Comparison of ENCODE assay signal across 13 cellular contexts in the genomic region with DNA sequence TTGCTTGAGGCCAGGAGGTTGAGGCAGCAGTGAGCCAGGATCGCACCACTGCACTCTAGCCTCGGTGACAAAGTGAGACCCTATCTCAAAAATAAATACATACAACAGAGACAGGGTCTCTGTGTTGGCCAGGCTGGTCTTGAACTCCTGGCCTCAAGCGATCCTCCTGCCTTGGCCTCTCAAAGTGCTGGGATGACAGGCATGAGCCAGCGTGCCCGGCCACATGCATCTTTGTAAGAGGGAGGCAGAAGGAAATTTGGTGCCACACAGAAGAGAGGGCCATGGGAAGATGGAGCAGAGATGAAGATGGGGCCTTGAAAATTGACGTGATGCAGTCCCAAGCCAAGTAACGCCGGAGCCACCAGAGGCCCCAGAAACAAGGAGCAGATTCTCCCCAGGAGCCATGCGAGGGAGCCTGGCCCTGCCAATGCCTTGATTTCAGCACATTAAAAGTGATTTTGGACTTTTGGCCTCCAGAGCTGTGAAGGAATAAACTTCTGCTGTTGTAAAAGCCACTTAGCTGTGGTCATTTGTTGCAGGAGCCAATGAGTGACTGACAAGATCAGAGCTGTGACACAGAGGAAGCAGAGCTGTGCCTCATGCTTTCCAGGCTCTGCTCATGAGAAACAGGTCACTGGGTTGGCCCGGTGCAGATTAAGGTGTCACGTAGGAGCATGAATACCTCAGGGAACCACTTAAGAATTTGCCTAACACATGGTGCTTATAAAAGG. TPM values are rescaled to one million over a fixed set of nuclear protein-coding genes. Genes with fewer than 3 reads are reported as not detected.
DNase-seq lines count a peak whose midpoint lies in the region; ATAC-seq and TF ChIP-seq lines count a peak whose summit lies in the region.
"Had no signal": no experiment of that assay in that cellular context is flagged by ENCODE, and none has a peak within 500 bp of the region (broad histone marks: within the 10 kb centered on the region; RNA-seq: fewer than 3 reads in every experiment).

No MANE protein-coding gene starts in this region.

- H3K27ac ChIP-seq in WERI-Rb-1, result no peak overlapping the region
- H3K27ac ChIP-seq in effector memory CD4-positive, alpha-beta T cell (ENCODE audit: insufficient read depth, low read length, poor library complexity, severe bottlenecking), result no peak overlapping the region
- H3K27ac ChIP-seq: parathyroid adenoma, thoracic aorta had no signal

- H3K27me3 ChIP-seq in WERI-Rb-1 (ENCODE audit: insufficient read depth, low read depth, severe bottlenecking), result no peaks in the 10 kb centered on the region
- no peaks in the 10 kb centered on the region for H3K27me3 ChIP-seq in effector memory CD4-positive, alpha-beta T cell (replicated peaks; ENCODE audit: control insufficient read depth, insufficient read depth, low read length, poor library complexity, severe bottlenecking)

- peaks cover 25% of the 10 kb centered on the region for H3K36me3 ChIP-seq in WERI-Rb-1
- H3K36me3 ChIP-seq in effector memory CD4-positive, alpha-beta T cell (ENCODE audit: control insufficient read depth, insufficient read depth, low read length), result no peaks in the 10 kb centered on the region
- H3K36me3 ChIP-seq: thoracic aorta had no signal

- DNase-seq in COLO829 (ENCODE audit: low spot score), result peak; percentile 28
- peak; percentile 20 for DNase-seq in NCI-H1436 treated with DMSO at 0.1 percent for 48 hours (lab: John Stamatoyannopoulos, UW)
- DNase-seq in omental fat pad (ENCODE audit: low spot score), result peak; percentile 5
- no peak for DNase-seq in DMS 273 treated with DMSO at 0.1 percent for 48 hours (lab: John Stamatoyannopoulos, UW)
- no peak for DNase-seq in WERI-Rb-1
- no peak for DNase-seq in effector memory CD4-positive, alpha-beta T cell
- DNase-seq: NCI-H1417 treated with DMSO at 0.1 percent for 48 hours had no signal

- H3K4me1 Mint-ChIP-seq in dendritic cell treated with granulocyte-macrophage colony-stimulating factor and Interleukin-4, amounts not matched to agents 40 ng/mL and 50 ng/mL, for 4 days (ENCODE audit: low read depth), result peaks cover 40% of the 10 kb centered on the region
- H3K4me1 Mint-ChIP-seq in stimulated activated memory B cell treated with anti-CD40 and anti-IgM and Interleukin-4, amounts not matched to agents 10 μg/mL and 1 μg/mL and 100 μg/mL, for 72 hours, result peaks cover 28% of the 10 kb centered on the region

- H3K27me3 Mint-ChIP-seq in dendritic cell treated with granulocyte-macrophage colony-stimulating factor and Interleukin-4, amounts not matched to agents 40 ng/mL and 50 ng/mL, for 4 days, result peaks cover 6% of the 10 kb centered on the region
- H3K27me3 Mint-ChIP-seq in stimulated activated memory B cell treated with anti-CD40 and anti-IgM and Interleukin-4, amounts not matched to agents 10 μg/mL and 1 μg/mL and 100 μg/mL, for 72 hours, result no peaks in the 10 kb centered on the region
- H3K27me3 Mint-ChIP-seq: central memory CD8-positive, alpha-beta T cell had no signal

- H3K4me1 ChIP-seq in effector memory CD4-positive, alpha-beta T cell (ENCODE audit: control insufficient read depth, insufficient read depth, low read length, poor library complexity, severe bottlenecking), result peaks cover 20% of the 10 kb centered on the region

- H3K36me3 Mint-ChIP-seq in dendritic cell treated with granulocyte-macrophage colony-stimulating factor and Interleukin-4, amounts not matched to agents 40 ng/mL and 50 ng/mL, for 4 days (ENCODE audit: low read depth), result peaks cover 17% of the 10 kb centered on the region
- H3K36me3 Mint-ChIP-seq in stimulated activated memory B cell treated with anti-CD40 and anti-IgM and Interleukin-4, amounts not matched to agents 10 μg/mL and 1 μg/mL and 100 μg/mL, for 72 hours, result no peaks in the 10 kb centered on the region

- H3K4me3 ChIP-seq in WERI-Rb-1 (ENCODE audit: low read depth, low read length), result no peak overlapping the region
- H3K4me3 ChIP-seq in effector memory CD4-positive, alpha-beta T cell (ENCODE audit: insufficient read depth, low read depth, low read length, poor library complexity, severe bottlenecking), result no peak overlapping the region
- H3K4me3 ChIP-seq: thoracic aorta had no signal

- no peak overlapping the region for H3K4me3 Mint-ChIP-seq in dendritic cell treated with granulocyte-macrophage colony-stimulating factor and Interleukin-4, amounts not matched to agents 40 ng/mL and 50 ng/mL, for 4 days
- H3K4me3 Mint-ChIP-seq in stimulated activated memory B cell treated with anti-CD40 and anti-IgM and Interleukin-4, amounts not matched to agents 10 μg/mL and 1 μg/mL and 100 μg/mL, for 72 hours, result no peak overlapping the region
- H3K4me3 Mint-ChIP-seq: T-helper 1 cell treated with Interleukin-12 subunit alpha and Interleukin-12 subunit beta and Interleukin-4 antibody, amounts not matched to agents 30 μg/mL and 1 μg/mL, for 36 hours had no signal

- no peaks in the 10 kb centered on the region for H3K9me3 Mint-ChIP-seq in dendritic cell treated with granulocyte-macrophage colony-stimulating factor and Interleukin-4, amounts not matched to agents 40 ng/mL and 50 ng/mL, for 4 days
- H3K9me3 Mint-ChIP-seq in stimulated activated memory B cell treated with anti-CD40 and anti-IgM and Interleukin-4, amounts not matched to agents 10 μg/mL and 1 μg/mL and 100 μg/mL, for 72 hours, result no peaks in the 10 kb centered on the region
- H3K9me3 Mint-ChIP-seq: central memory CD8-positive, alpha-beta T cell; T-helper 1 cell treated with Interleukin-12 subunit alpha and Interleukin-12 subunit beta and Interleukin-4 antibody, amounts not matched to agents 30 μg/mL and 1 μg/mL, for 36 hours had no signal

- peak overlapping the region; percentile 56 for H3K27ac Mint-ChIP-seq in dendritic cell treated with granulocyte-macrophage colony-stimulating factor and Interleukin-4, amounts not matched to agents 40 ng/mL and 50 ng/mL, for 4 days
- no peak overlapping the region for H3K27ac Mint-ChIP-seq in stimulated activated memory B cell treated with anti-CD40 and anti-IgM and Interleukin-4, amounts not matched to agents 10 μg/mL and 1 μg/mL and 100 μg/mL, for 72 hours
- H3K27ac Mint-ChIP-seq: T-helper 1 cell treated with Interleukin-12 subunit alpha and Interleukin-12 subunit beta and Interleukin-4 antibody, amounts not matched to agents 30 μg/mL and 1 μg/mL, for 36 hours had no signal

- intact Hi-C loops in dendritic cell treated with granulocyte-macrophage colony-stimulating factor and Interleukin-4, amounts not matched to agents 40 ng/mL and 50 ng/mL, for 4 days (cut with micrococcal nuclease), result loop anchor here (10.0 kb wide), 1 partner anchor 159 kb away; a partner anchor contains a TSS

- ATAC-seq in omental fat pad (ENCODE audit: low FRiP score), result no peak
- no peak for ATAC-seq in stimulated activated memory B cell treated with anti-CD40 and anti-IgM and Interleukin-4, amounts not matched to agents 10 μg/mL and 1 μg/mL and 100 μg/mL, for 72 hours

- no peaks in the 10 kb centered on the region for H3K9me3 ChIP-seq in WERI-Rb-1 (ENCODE audit: severe bottlenecking)
- no peaks in the 10 kb centered on the region for H3K9me3 ChIP-seq in effector memory CD4-positive, alpha-beta T cell (ENCODE audit: control insufficient read depth, low read length)
- H3K9me3 ChIP-seq: thoracic aorta had no signal

- TF ChIP-seq CTCF in omental fat pad (IDR thresholded peaks at IDR 0.05) (no peak), WERI-Rb-1 (IDR thresholded peaks at IDR 0.05; ENCODE audit: low read depth, low read length) (no peak)

RNA-seq across cellular contexts. Expression of a gene that starts 2.6 kb away (rescaled TPM):
- 100 to 1,000 TPM in 2 of 4 donors, 10 to 100 TPM in 2; 69.4 to 176 (median 103) TPM for total RNA-seq in omental fat pad

RNA-seq across cellular contexts. Expression of a gene that starts 10.4 kb away (rescaled TPM):
- total RNA-seq in omental fat pad, result 10 to 100 TPM; 13.2 to 20.1 (median 17.3) TPM

RNA-seq across cellular contexts. Expression of a gene that starts 34.3 kb away (rescaled TPM):
- total RNA-seq in omental fat pad, result 10 to 100 TPM; 18.0 to 47.6 (median 33.6) TPM

Comparison
In these comparisons a context has a peak if more than half of its experiments do, and no peak if none do; other contexts are left out.
1. DNase-seq: peak in COLO829 (single experiment), NCI-H1436 treated with DMSO at 0.1 percent for 48 hours (single experiment) and omental fat pad (single experiment); none in DMS 273 treated with DMSO at 0.1 percent for 48 hours (single experiment), WERI-Rb-1 (single experiment) and effector memory CD4-positive, alpha-beta T cell (0 of 3).